Comparison of ENCODE assay signal across 20 cellular contexts in genomic region chr3:137259089-137259488, GRCh38.
"Had no signal": no experiment of that assay in that cellular context is flagged by ENCODE, and none has a peak within 500 bp of the region (broad histone marks: within the 10 kb centered on the region; RNA-seq: fewer than 3 reads in every experiment).

No MANE protein-coding gene starts in this region.

- H3K4me3 ChIP-seq: breast epithelium, colonic mucosa, esophagus squamous epithelium, heart right ventricle, lower lobe of right lung, prostate gland, tibial nerve, uterus had no signal

- DNase-seq: activated CD4-positive, alpha-beta T cell treated with anti-CD3 and anti-CD28 coated beads for 4 hours; activated CD4-positive, alpha-beta T cell treated with anti-CD3 and anti-CD28 coated beads, Interleukin-2, amount 50 U/mL, for 48 hours; activated CD4-positive, CD25-positive, alpha-beta regulatory T cell; activated CD8-positive, alpha-beta memory T cell treated with anti-CD3 and anti-CD28 coated beads, Interleukin-2, amount 50 U/mL, for 48 hours; activated naive CD4-positive, alpha-beta T cell treated with Interleukin-2 at 50 U/mL for 16 hours; activated naive CD8-positive, alpha-beta T cell treated with anti-CD3 and anti-CD28 coated beads for 36 hours; activated T-cell treated with anti-CD3 and anti-CD28 coated beads, Interleukin-2, amount 50 U/mL, for 4 hours; amniotic stem cell; colonic mucosa; esophagus squamous epithelium; heart right ventricle; left colon; lower lobe of right lung; naive thymus-derived CD8-positive, alpha-beta T cell; stimulated activated CD4-positive, alpha-beta T cell treated with anti-CD3 and anti-CD28 coated beads, Interleukin-12 subunit alpha, Interleukin-12 subunit beta, amount 100 ng/mL, for 4 hours; T1000; uterus had no signal

- H3K9me3 ChIP-seq: colonic mucosa, lower lobe of right lung, prostate gland, uterus had no signal

- H3K27ac ChIP-seq: breast epithelium, colonic mucosa, esophagus squamous epithelium, heart right ventricle, lower lobe of right lung, prostate gland, tibial nerve, uterus had no signal

- H3K27me3 ChIP-seq: breast epithelium, colonic mucosa, esophagus squamous epithelium, heart right ventricle, tibial nerve, uterus had no signal

- H3K36me3 ChIP-seq: breast epithelium, colonic mucosa, esophagus squamous epithelium, heart right ventricle, lower lobe of right lung, prostate gland, tibial nerve, uterus had no signal

- H3K4me1 ChIP-seq: breast epithelium, colonic mucosa, lower lobe of right lung, prostate gland, tibial nerve, uterus had no signal

- ATAC-seq: activated T-cell treated with anti-CD3 and anti-CD28 coated beads, Interleukin-2, amount 50 U/mL, for 4 hours; left colon; lower lobe of right lung; naive thymus-derived CD8-positive, alpha-beta T cell had no signal
